8 cellular contexts compared by ENCODE assay signal in the genomic region with DNA sequence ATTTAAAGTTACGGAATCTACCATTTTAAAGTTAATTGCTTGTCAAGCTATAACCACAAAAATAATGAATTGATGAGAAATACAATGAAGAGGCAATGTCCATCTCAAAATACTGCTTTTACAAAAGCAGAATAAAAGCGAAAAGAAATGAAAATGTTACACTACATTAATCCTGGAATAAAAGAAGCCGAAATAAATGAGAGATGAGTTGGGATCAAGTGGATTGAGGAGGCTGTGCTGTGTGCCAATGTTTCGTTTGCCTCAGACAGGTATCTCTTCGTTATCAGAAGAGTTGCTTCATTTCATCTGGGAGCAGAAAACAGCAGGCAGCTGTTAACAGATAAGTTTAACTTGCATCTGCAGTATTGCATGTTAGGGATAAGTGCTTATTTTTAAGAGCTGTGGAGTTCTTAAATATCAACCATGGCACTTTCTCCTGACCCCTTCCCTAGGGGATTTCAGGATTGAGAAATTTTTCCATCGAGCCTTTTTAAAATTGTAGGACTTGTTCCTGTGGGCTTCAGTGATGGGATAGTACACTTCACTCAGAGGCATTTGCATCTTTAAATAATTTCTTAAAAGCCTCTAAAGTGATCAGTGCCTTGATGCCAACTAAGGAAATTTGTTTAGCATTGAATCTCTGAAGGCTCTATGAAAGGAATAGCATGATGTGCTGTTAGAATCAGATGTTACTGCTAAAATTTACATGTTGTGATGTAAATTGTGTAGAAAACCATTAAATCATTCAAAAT. TPM values are rescaled to one million over a fixed set of nuclear protein-coding genes. Genes with fewer than 3 reads are reported as not detected.
DNase-seq lines count a peak whose midpoint lies in the region; ATAC-seq and TF ChIP-seq lines count a peak whose summit lies in the region.

No MANE protein-coding gene starts in this region.

- no peaks in the 10 kb centered on the region for H3K27me3 Mint-ChIP-seq in CD8-positive, alpha-beta T cell (ENCODE audit: low read depth)
- peaks cover 11% of the 10 kb centered on the region for H3K27me3 Mint-ChIP-seq in nephron progenitor cell (ENCODE audit: low read depth, poor library complexity)
- peaks cover 5% of the 10 kb centered on the region for H3K27me3 Mint-ChIP-seq in T-helper 2 cell treated with Interferon-gamma antibody and Interleukin-4, amounts not matched to agents 5 μg/mL and 100 μg/mL, for 36 hours (ENCODE audit: low read depth)

- intact Hi-C loops in CD8-positive, alpha-beta T cell (cut with DNase I, micrococcal nuclease): no loop called here

- no peaks in the 10 kb centered on the region for H3K9me3 Mint-ChIP-seq in CD8-positive, alpha-beta T cell
- H3K9me3 Mint-ChIP-seq in nephron progenitor cell: no peaks in the 10 kb centered on the region
- H3K9me3 Mint-ChIP-seq in T-helper 2 cell treated with Interferon-gamma antibody and Interleukin-4, amounts not matched to agents 5 μg/mL and 100 μg/mL, for 36 hours: no peaks in the 10 kb centered on the region

- H3K36me3 ChIP-seq in CD8-positive, alpha-beta T cell (ENCODE audit: insufficient read depth, low read length): peaks cover 58% of the 10 kb centered on the region
- peaks cover 81% of the 10 kb centered on the region for H3K36me3 ChIP-seq in MG63
- H3K36me3 ChIP-seq in duodenal mucosa (ENCODE audit: control insufficient read depth in 1 of 2, insufficient read depth in 2 of 2, low read length in 2 of 2): peaks cover 59 to 64% of the 10 kb centered on the region in 2 donors

- H3K4me1 Mint-ChIP-seq in CD8-positive, alpha-beta T cell (ENCODE audit: low read depth): peaks cover 43% of the 10 kb centered on the region
- peaks cover 44% of the 10 kb centered on the region for H3K4me1 Mint-ChIP-seq in nephron progenitor cell
- peaks cover 47% of the 10 kb centered on the region for H3K4me1 Mint-ChIP-seq in T-helper 2 cell treated with Interferon-gamma antibody and Interleukin-4, amounts not matched to agents 5 μg/mL and 100 μg/mL, for 36 hours (ENCODE audit: low read depth)

- CTCF ChIA-PET in CD8-positive, alpha-beta T cell (lab: Charles Lee): interaction anchor here (0.5 to 8.4 kb wide), 13 partner anchors 8 to 188 kb away, joined by 3 to 229 read pairs (median 4); a partner anchor contains a TSS

- H3K27ac ChIP-seq in CD8-positive, alpha-beta T cell (ENCODE audit: low read depth, low read length): peak overlapping the region; percentile 99
- peak overlapping the region; percentile 83 for H3K27ac ChIP-seq in duodenal mucosa (ENCODE audit: low read depth, low read length)

- no peak for ATAC-seq in CD8-positive, alpha-beta T cell
- ATAC-seq in GM21529 (IDR thresholded peaks at IDR 0.05; ENCODE audit: unreplicated experiment): no peak

- H3K4me3 Mint-ChIP-seq in CD8-positive, alpha-beta T cell: no peak overlapping the region
- no peak overlapping the region for H3K4me3 Mint-ChIP-seq in nephron progenitor cell
- H3K4me3 Mint-ChIP-seq in T-helper 2 cell treated with Interferon-gamma antibody and Interleukin-4, amounts not matched to agents 5 μg/mL and 100 μg/mL, for 36 hours: no peak overlapping the region

- H3K27me3 ChIP-seq in CD8-positive, alpha-beta T cell (ENCODE audit: insufficient read depth, low read length): no peaks in the 10 kb centered on the region
- H3K27me3 ChIP-seq in MG63: no peaks in the 10 kb centered on the region; the same call in 1 of the 2 replicates
- H3K27me3 ChIP-seq in duodenal mucosa (ENCODE audit: control insufficient read depth in 1 of 2, insufficient read depth in 2 of 2, low read length in 2 of 2): no peaks in the 10 kb centered on the region

- TF ChIP-seq CTCF in CD8-positive, alpha-beta T cell (IDR thresholded peaks at IDR 0.05): no peak
- TF ChIP-seq CTCF in nephron progenitor cell (IDR thresholded peaks at IDR 0.05): no peak

- POLR2A ChIA-PET in CD8-positive, alpha-beta T cell (lab: Charles Lee): interaction anchor here (0.6 to 18.0 kb wide), 14 partner anchors 11 to 271 kb away, joined by 3 to 1786 read pairs (median 5); a partner anchor contains a TSS

- DNase-seq in CD8-positive, alpha-beta T cell: no peak
- no peak for DNase-seq in MG63
- DNase-seq in nephron progenitor cell: no peak
- no peak for DNase-seq in T-helper 2 cell treated with Interferon-gamma antibody and Interleukin-4, amounts not matched to agents 5 μg/mL and 100 μg/mL, for 36 hours (ENCODE audit: low spot score)
- no peak for DNase-seq in stimulated activated CD4-positive, alpha-beta T cell treated with anti-CD3 and anti-CD28 coated beads, Interleukin-4, amount 100 ng/mL, for 4 hours
- DNase-seq in HuH-7.5 (ENCODE audit: low spot score): no peak

- peak overlapping the region; percentile 86 to 100 for H3K9ac ChIP-seq in duodenal mucosa (ENCODE audit: low read depth in 1 of 2, low read length in 2 of 2)

- H3K4me1 ChIP-seq in CD8-positive, alpha-beta T cell (ENCODE audit: insufficient read depth, low read length): peaks cover 36% of the 10 kb centered on the region
- peaks cover 27 to 28% of the 10 kb centered on the region in 2 donors for H3K4me1 ChIP-seq in duodenal mucosa (ENCODE audit: control insufficient read depth in 1 of 2, insufficient read depth in 2 of 2, low read length in 2 of 2)

- H3K4me3 ChIP-seq in CD8-positive, alpha-beta T cell (ENCODE audit: low read depth, low read length): peak overlapping the region; percentile 72
- peak overlapping the region; percentile 87 for H3K4me3 ChIP-seq in MG63
- peak overlapping the region; percentile 91 to 99 for H3K4me3 ChIP-seq in duodenal mucosa (ENCODE audit: low read depth in 1 of 2, low read length in 2 of 2)

- H3K27ac Mint-ChIP-seq in CD8-positive, alpha-beta T cell: peak overlapping the region; percentile 84
- peak overlapping the region; percentile 93 for H3K27ac Mint-ChIP-seq in nephron progenitor cell
- no peak overlapping the region for H3K27ac Mint-ChIP-seq in T-helper 2 cell treated with Interferon-gamma antibody and Interleukin-4, amounts not matched to agents 5 μg/mL and 100 μg/mL, for 36 hours

- peaks cover 36% of the 10 kb centered on the region for H3K36me3 Mint-ChIP-seq in CD8-positive, alpha-beta T cell
- peaks cover 18% of the 10 kb centered on the region for H3K36me3 Mint-ChIP-seq in nephron progenitor cell (ENCODE audit: low read depth)
- no peaks in the 10 kb centered on the region for H3K36me3 Mint-ChIP-seq in T-helper 2 cell treated with Interferon-gamma antibody and Interleukin-4, amounts not matched to agents 5 μg/mL and 100 μg/mL, for 36 hours (ENCODE audit: low read depth)

- H3K9me3 ChIP-seq in CD8-positive, alpha-beta T cell (ENCODE audit: low read length): no peaks in the 10 kb centered on the region
- H3K9me3 ChIP-seq in MG63 (no peaks in the 10 kb centered on the region), duodenal mucosa (ENCODE audit: control insufficient read depth in 1 of 2, low read length in 2 of 2) (no peaks in the 10 kb centered on the region)

RNA-seq across cellular contexts. Expression of a gene that starts 4.2 kb away (rescaled TPM):
- over 10,000 TPM; 25,886 to 26,729 TPM for total RNA-seq in CD8-positive, alpha-beta T cell
- 258 and 283 TPM in 2 replicates for total RNA-seq in MG63 (2014; rRNA removed; shearing (Covaris generic); ENCODE audit: low replicate concordance)

RNA-seq across cellular contexts. Expression of a gene that starts 21.9 kb away (rescaled TPM):
- total RNA-seq in CD8-positive, alpha-beta T cell: 10 to 100 TPM; 55.8 to 60.4 TPM
- total RNA-seq in MG63 (2014; rRNA removed; shearing (Covaris generic); ENCODE audit: low replicate concordance): 50.1 and 56.3 TPM in 2 replicates

RNA-seq across cellular contexts. Expression of a gene that starts 55.1 kb away (rescaled TPM):
- total RNA-seq in CD8-positive, alpha-beta T cell: 100 to 1,000 TPM; 231 to 246 TPM
- total RNA-seq in MG63 (2014; rRNA removed; shearing (Covaris generic); ENCODE audit: low replicate concordance): 109 and 124 TPM in 2 replicates

Comparison
In these comparisons a context has a peak if more than half of its experiments do, and no peak if none do; other contexts are left out.
1. RNA of a gene that starts 4.2 kb away (total RNA-seq): 25,886 to 26,729 TPM in CD8-positive, alpha-beta T cell; 258 to 283 TPM in MG63; every median in the first group is over 10 times any median in the second.
2. Peak in every context shown above with its lines, with median percentiles within 50 percentile points of each other: H3K4me3 ChIP-seq.